Comparison of ENCODE assay signal across 13 cellular contexts in the genomic region with DNA sequence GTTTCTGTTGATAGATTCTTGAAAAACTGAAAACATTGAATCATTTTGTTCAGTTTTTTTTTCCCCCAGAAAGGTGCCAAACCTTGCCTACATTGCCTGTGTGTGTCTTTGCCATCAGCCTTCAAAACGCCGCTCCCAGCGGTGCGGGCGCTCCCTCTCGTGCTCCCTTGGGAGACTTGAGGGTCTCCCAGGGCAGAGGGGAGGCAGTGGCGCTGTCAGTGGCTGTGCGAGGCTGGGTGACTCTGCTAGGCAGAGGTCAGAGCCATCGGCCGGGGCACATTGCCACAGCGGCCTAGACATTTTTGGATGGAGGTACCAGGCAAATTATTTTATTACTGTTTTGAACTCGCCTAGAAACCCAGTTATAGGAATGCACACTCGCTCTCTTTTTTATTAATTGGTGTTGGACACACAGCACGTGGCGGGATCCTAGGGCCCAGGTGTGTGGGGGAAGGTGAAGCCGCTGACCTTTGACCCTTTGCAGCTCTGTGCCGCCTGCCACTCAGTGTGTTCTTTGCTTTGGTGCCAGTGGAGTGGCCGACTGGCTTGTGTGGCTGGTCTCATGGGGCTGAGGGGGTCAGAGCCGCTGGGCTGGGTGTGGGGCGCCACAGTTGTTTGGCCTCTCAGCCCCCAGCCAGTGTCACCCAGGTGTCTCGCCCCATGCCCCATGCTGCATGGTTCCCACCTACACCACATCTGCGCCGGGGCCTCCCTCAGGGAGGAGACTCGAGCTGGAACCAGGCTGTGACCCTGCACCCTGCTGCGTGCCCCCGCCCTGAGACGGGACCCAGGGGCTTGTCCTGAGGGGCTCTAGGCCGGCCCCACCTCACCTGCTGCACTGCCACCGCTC.
"Had no signal": no experiment of that assay in that cellular context is flagged by ENCODE, and none has a peak within 500 bp of the region (broad histone marks: within the 10 kb centered on the region; RNA-seq: fewer than 3 reads in every experiment).

No MANE protein-coding gene starts in this region.

- H3K9ac ChIP-seq: parathyroid adenoma had no signal

- H3K27ac ChIP-seq: brain microvascular endothelial cell, parathyroid adenoma, upper lobe of right lung had no signal

- DNase-seq: activated CD4-positive, alpha-beta T cell treated with anti-CD3 and anti-CD28 coated beads, Interleukin-2, amount 10 ng/mL, durations not matched to agents 24 days and 14 days; activated T-cell treated with anti-CD3 and anti-CD28 coated beads for 4 hours; amniotic stem cell; brain microvascular endothelial cell; endodermal cell; erythroblast; retina; upper lobe of right lung had no signal

- H3K27me3 ChIP-seq: brain microvascular endothelial cell, upper lobe of right lung had no signal

- H3K4me3 ChIP-seq: upper lobe of right lung had no signal

- H3K4me1 Mint-ChIP-seq: activated CD4-positive, alpha-beta T cell treated with anti-CD3 and anti-CD28 coated beads, Interleukin-2, amount 10 ng/mL, durations not matched to agents 24 days and 14 days; activated naive CD4-positive, alpha-beta T cell treated with anti-CD3 and anti-CD28 coated beads, Interleukin-2, amount 50 U/mL, for 24 hours; endodermal cell had no signal

- H3K9me3 Mint-ChIP-seq: activated CD4-positive, alpha-beta T cell treated with anti-CD3 and anti-CD28 coated beads, Interleukin-2, amount 10 ng/mL, durations not matched to agents 24 days and 14 days; activated naive CD4-positive, alpha-beta T cell treated with anti-CD3 and anti-CD28 coated beads, Interleukin-2, amount 50 U/mL, for 24 hours; activated T-helper 2 cell treated with anti-CD3 and anti-CD28 coated beads, Interferon-gamma antibody, Interleukin-2, Interleukin-4, amounts not matched to agents 10 μg/mL and 5 μg/mL and 100 μg/mL, durations not matched to agents 14 hours and 24 hours and 36 hours; endodermal cell; neural crest cell; stimulated activated naive CD8-positive, alpha-beta T cell treated with anti-CD3 and anti-CD28 coated beads, Interleukin-15, Interleukin-2, amounts not matched to agents 100 ng/mL and 50 ng/mL, for 24 hours had no signal

- H3K27me3 Mint-ChIP-seq: activated CD4-positive, alpha-beta T cell treated with anti-CD3 and anti-CD28 coated beads, Interleukin-2, amount 10 ng/mL, durations not matched to agents 24 days and 14 days; activated naive CD4-positive, alpha-beta T cell treated with anti-CD3 and anti-CD28 coated beads, Interleukin-2, amount 50 U/mL, for 24 hours; stimulated activated naive CD8-positive, alpha-beta T cell treated with anti-CD3 and anti-CD28 coated beads, Interleukin-15, Interleukin-2, amounts not matched to agents 100 ng/mL and 50 ng/mL, for 24 hours had no signal

- H3K4me1 ChIP-seq: parathyroid adenoma had no signal

- H3K9me3 ChIP-seq: upper lobe of right lung had no signal

- H2AFZ ChIP-seq: parathyroid adenoma had no signal

- ATAC-seq: upper lobe of right lung had no signal

- H3K79me2 ChIP-seq: parathyroid adenoma had no signal

- H3K27ac Mint-ChIP-seq: activated CD4-positive, alpha-beta T cell treated with anti-CD3 and anti-CD28 coated beads, Interleukin-2, amount 10 ng/mL, durations not matched to agents 24 days and 14 days; activated naive CD4-positive, alpha-beta T cell treated with anti-CD3 and anti-CD28 coated beads, Interleukin-2, amount 50 U/mL, for 24 hours; activated T-helper 2 cell treated with anti-CD3 and anti-CD28 coated beads, Interferon-gamma antibody, Interleukin-2, Interleukin-4, amounts not matched to agents 10 μg/mL and 5 μg/mL and 100 μg/mL, durations not matched to agents 14 hours and 24 hours and 36 hours; stimulated activated naive CD8-positive, alpha-beta T cell treated with anti-CD3 and anti-CD28 coated beads, Interleukin-15, Interleukin-2, amounts not matched to agents 100 ng/mL and 50 ng/mL, for 24 hours had no signal

- H3K4me3 Mint-ChIP-seq: activated CD4-positive, alpha-beta T cell treated with anti-CD3 and anti-CD28 coated beads, Interleukin-2, amount 10 ng/mL, durations not matched to agents 24 days and 14 days; activated naive CD4-positive, alpha-beta T cell treated with anti-CD3 and anti-CD28 coated beads, Interleukin-2, amount 50 U/mL, for 24 hours; endodermal cell; neural crest cell; stimulated activated naive CD8-positive, alpha-beta T cell treated with anti-CD3 and anti-CD28 coated beads, Interleukin-15, Interleukin-2, amounts not matched to agents 100 ng/mL and 50 ng/mL, for 24 hours had no signal
